In the genomic region with DNA sequence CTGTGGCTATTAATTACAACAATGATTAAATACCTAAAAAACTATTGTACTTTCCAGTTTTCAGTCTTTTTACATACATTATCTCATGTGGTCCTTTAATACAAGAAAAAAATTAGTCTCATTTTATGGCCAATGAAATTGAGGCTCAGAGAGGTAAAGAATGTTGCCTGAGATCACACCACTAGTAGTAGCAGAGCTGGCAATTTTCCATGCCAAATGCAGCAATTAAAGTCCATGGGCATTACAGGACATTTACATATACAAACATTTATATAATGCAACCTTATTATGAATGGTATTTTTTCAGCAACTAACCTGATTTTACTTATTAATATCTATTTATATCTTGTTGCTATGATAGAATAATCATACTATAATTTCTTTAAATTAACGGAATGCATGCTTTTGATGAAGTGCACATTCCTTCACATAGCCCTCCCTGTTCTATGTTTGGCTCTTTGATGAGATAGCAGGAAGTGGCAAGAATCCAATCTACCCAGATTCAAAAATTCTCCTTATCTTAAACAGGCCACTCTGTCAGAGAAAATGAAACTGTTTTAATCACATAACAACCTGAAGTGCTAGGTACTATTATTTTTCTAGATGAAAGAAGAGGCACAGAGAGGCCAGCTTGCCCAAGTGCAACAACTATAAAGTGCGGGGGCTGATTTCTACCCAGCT, we compare ENCODE assay signal across 9 cellular contexts.
DNase-seq lines count a peak whose midpoint lies in the region; ATAC-seq and TF ChIP-seq lines count a peak whose summit lies in the region.
"Had no signal": no experiment of that assay in that cellular context is flagged by ENCODE, and none has a peak within 500 bp of the region (broad histone marks: within the 10 kb centered on the region; RNA-seq: fewer than 3 reads in every experiment).

No MANE protein-coding gene starts in this region.

- H3K4me3 ChIP-seq in A673 (ENCODE audit: low read depth, low read length, poor library complexity, severe bottlenecking) (no peak overlapping the region), RWPE2 (ENCODE audit: severe bottlenecking) (no peak overlapping the region), fibroblast of pulmonary artery (replicated peaks; ENCODE audit: low read depth, low read length) (no peak overlapping the region)
- H3K4me3 ChIP-seq: ascending aorta, thyroid gland had no signal

- no TSS peak for BruUV-seq in A673 (replicated peaks; lab: Mats Ljungman, UMichigan)

- intact Hi-C loops in A673 (cut with micrococcal nuclease; ENCODE audit: unreplicated experiment): loop anchor here (1.0 to 5.0 kb wide), 7 partner anchors 161 to 664 kb away; a partner anchor contains a TSS

- no peaks in the 10 kb centered on the region for H3K27me3 ChIP-seq in A673 (replicated peaks; ENCODE audit: insufficient read depth, low read depth, low read length, poor library complexity)
- no peaks in the 10 kb centered on the region for H3K27me3 ChIP-seq in RWPE2 (ENCODE audit: insufficient read depth, poor library complexity, severe bottlenecking)
- H3K27me3 ChIP-seq: ascending aorta, thyroid gland had no signal

- H3K36me3 ChIP-seq in A673 (ENCODE audit: insufficient read depth, low read length, poor library complexity, severe bottlenecking) (no peaks in the 10 kb centered on the region), RWPE2 (ENCODE audit: low read depth) (no peaks in the 10 kb centered on the region)
- H3K36me3 ChIP-seq: ascending aorta, thyroid gland had no signal

- DNase-seq in A673 (ENCODE audit: low spot score): peak; percentile 59
- DNase-seq in EH (ENCODE audit: low read depth): peak; percentile 29
- no peak for DNase-seq in RWPE2 (ENCODE audit: low spot score)
- peak; percentile 15 for DNase-seq in fibroblast of pulmonary artery (ENCODE audit: low read depth)
- no peak for DNase-seq in ureter (ENCODE audit: low spot score)
- DNase-seq in NCI-H1092 treated with DMSO at 0.1 percent for 48 hours (lab: John Stamatoyannopoulos, UW): no peak
- no peak for DNase-seq in HT-29 (ENCODE audit: low spot score)

- ATAC-seq in RWPE2 (ENCODE audit: low read depth): no peak

- TF ChIP-seq CTCF in A673 (conservative IDR thresholded peaks at IDR 0.05; ENCODE audit: low read depth, low read length) (no peak), RWPE2 (IDR thresholded peaks at IDR 0.05; ENCODE audit: poor library complexity, severe bottlenecking) (no peak), fibroblast of pulmonary artery (IDR thresholded peaks at IDR 0.05; ENCODE audit: low read length, missing control alignments) (no peak)

- CTCF ChIA-PET in A673 (lab: Charles Lee): interaction anchor here (0.5 to 3.2 kb wide), 48 partner anchors 10 to 780 kb away, joined by 3 to 68 read pairs (median 7); a partner anchor contains a TSS

- peaks cover 13% of the 10 kb centered on the region for H3K4me1 ChIP-seq in A673 (ENCODE audit: insufficient read depth, low read length, poor library complexity, severe bottlenecking)
- peaks cover 12% of the 10 kb centered on the region for H3K4me1 ChIP-seq in RWPE2 (ENCODE audit: insufficient read depth, poor library complexity, severe bottlenecking)
- H3K4me1 ChIP-seq: ascending aorta had no signal

- no peak overlapping the region for H3K27ac ChIP-seq in A673 (ENCODE audit: low read depth, low read length, poor library complexity, severe bottlenecking)
- H3K27ac ChIP-seq in RWPE2 (ENCODE audit: poor library complexity, severe bottlenecking): peak overlapping the region; percentile 22
- H3K27ac ChIP-seq: ascending aorta, thyroid gland had no signal

- POLR2A ChIA-PET in A673 (lab: Charles Lee; ENCODE audit: low non-redundant PET): interaction anchor here (0.7 kb wide), 1 partner anchor 121 kb away, joined by 3 read pairs; a partner anchor contains a TSS

- no peaks in the 10 kb centered on the region for H3K9me3 ChIP-seq in A673 (ENCODE audit: low read depth, low read length, poor library complexity, severe bottlenecking)
- no peaks in the 10 kb centered on the region for H3K9me3 ChIP-seq in RWPE2 (ENCODE audit: severe bottlenecking)
- H3K9me3 ChIP-seq: ascending aorta, thyroid gland had no signal

Comparison
In these comparisons a context has a peak if more than half of its experiments do, and no peak if none do; other contexts are left out.
1. DNase-seq: peak in A673 (single experiment), EH (single experiment) and fibroblast of pulmonary artery (single experiment); none in RWPE2 (single experiment), ureter (single experiment), NCI-H1092 treated with DMSO at 0.1 percent for 48 hours (single experiment) and HT-29 (single experiment).